Comparison of ENCODE assay signal across 5 cellular contexts in the genomic region with DNA sequence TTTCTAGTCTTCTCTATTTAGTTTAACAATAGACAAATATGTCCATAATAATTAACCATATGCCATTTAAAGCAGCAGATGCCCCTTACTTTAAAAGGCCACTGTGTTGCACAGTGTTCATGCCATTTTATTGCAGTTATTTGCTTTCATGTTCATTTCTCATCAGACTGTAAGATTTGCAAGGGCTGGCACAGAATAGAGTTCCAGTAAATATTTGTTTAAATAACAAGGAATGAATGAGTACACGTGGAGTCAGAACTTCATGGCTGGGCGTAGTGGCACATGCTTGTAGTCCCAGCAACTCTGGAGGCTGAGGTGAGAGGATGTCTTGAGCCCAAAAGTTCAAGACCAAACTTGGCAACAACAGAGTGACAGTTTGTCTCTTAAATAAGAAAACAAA.
"Had no signal": no experiment of that assay in that cellular context is flagged by ENCODE, and none has a peak within 500 bp of the region (broad histone marks: within the 10 kb centered on the region; RNA-seq: fewer than 3 reads in every experiment).

No MANE protein-coding gene starts in this region.

- H3K4me3 ChIP-seq: GM23248, K562 had no signal

- ATAC-seq: K562 had no signal

- DNase-seq: GM23248, H9, HCEC 1CT, IMR-90 had no signal

- H3K27ac ChIP-seq: GM23248 had no signal
